In the genomic region with DNA sequence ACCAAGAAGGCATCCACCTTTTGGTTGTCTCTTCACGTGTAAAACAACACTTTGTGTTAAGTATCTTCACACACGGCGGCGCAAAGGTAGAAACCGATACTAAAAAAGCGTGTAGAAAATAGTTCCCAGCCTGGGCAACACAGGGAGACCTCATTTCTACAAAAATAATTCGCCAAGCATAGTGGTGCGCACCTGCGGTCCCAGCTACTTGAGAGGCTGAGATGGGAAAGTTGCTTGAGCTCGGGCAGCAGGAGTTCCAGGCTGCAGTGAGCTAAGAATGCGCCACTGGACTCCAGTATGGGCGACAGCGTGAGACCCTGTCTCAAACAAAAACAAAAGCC, we compare ENCODE assay signal across 8 cellular contexts. TPM values are rescaled to one million over a fixed set of nuclear protein-coding genes. Genes with fewer than 3 reads are reported as not detected.
DNase-seq lines count a peak whose midpoint lies in the region; ATAC-seq and TF ChIP-seq lines count a peak whose summit lies in the region.

No MANE protein-coding gene starts in this region.

- intact Hi-C loops in Panc1 (cut with micrococcal nuclease; ENCODE audit: unreplicated experiment), result no loop called here

- H3K27ac Mint-ChIP-seq in HFFc6, result peak overlapping the region; percentile 93

- H3K4me1 Mint-ChIP-seq in HFFc6 (ENCODE audit: low read depth), result peaks cover 29% of the 10 kb centered on the region

- ATAC-seq in Panc1, result peak; percentile 40

- peak overlapping the region; percentile 99 for H3K4me3 Mint-ChIP-seq in HFFc6

- in situ Hi-C loops in Panc1 (cut with HindIII; ENCODE audit: low pct_unique_long_range_greater_than_20kb, low sequenced_read_pairs), result no loop called here

- H3K27ac ChIP-seq in Panc1 (ENCODE audit: low read length), result peak overlapping the region; percentile 91

- H3K36me3 Mint-ChIP-seq in HFFc6 (ENCODE audit: low read depth), result peaks cover 9% of the 10 kb centered on the region; the same call in 1 of the 2 replicates

- CTCF ChIA-PET in Panc1 (lab: Charles Lee), result no interaction called here

- H3K4me1 ChIP-seq in Panc1 (ENCODE audit: control insufficient read depth, insufficient read depth, low read length), result peaks cover 7% of the 10 kb centered on the region

- no peaks in the 10 kb centered on the region for H3K27me3 ChIP-seq in Panc1 (ENCODE audit: control insufficient read depth, insufficient read depth, low read length)

- POLR2A ChIA-PET in Panc1 (lab: Charles Lee), result no interaction called here

- no peaks in the 10 kb centered on the region for H3K9me3 ChIP-seq in Panc1 (ENCODE audit: control insufficient read depth, insufficient read depth, low read depth, low read length)

- no peak for TF ChIP-seq CTCF in GM12875 (IDR thresholded peaks at IDR 0.05; ENCODE audit: borderline replicate concordance, insufficient read depth, low read depth, low read length)
- TF ChIP-seq CTCF in HFFc6 (IDR thresholded peaks at IDR 0.05), result no peak
- TF ChIP-seq CTCF in Panc1 (IDR thresholded peaks at IDR 0.05), result no peak
- no peak for TF ChIP-seq CTCF in fibroblast of mammary gland (conservative IDR thresholded peaks at IDR 0.05; ENCODE audit: control insufficient read depth, insufficient read depth, low read depth, low read length)
- TF ChIP-seq CTCF in retinal pigment epithelial cell (conservative IDR thresholded peaks at IDR 0.05; ENCODE audit: low read depth, low read length), result no peak

- DNase-seq in HFFc6 (no peak), Panc1 (ENCODE audit: low read depth, low spot score) (no peak), fibroblast of mammary gland (ENCODE audit: low read depth) (no peak), retinal pigment epithelial cell (ENCODE audit: low read depth) (no peak), C1 segment of cervical spinal cord (lab: John Stamatoyannopoulos, UW) (no peak), SIG-M5 (lab: John Stamatoyannopoulos, UW) (no peak)
- DNase-seq in central memory CD4-positive, alpha-beta T cell, result no peak

- H3K4me3 ChIP-seq in GM12875 (ENCODE audit: low read depth, low read length) (peak overlapping the region; percentile 95), Panc1 (ENCODE audit: low read depth in 2 of 2, low read length in 2 of 2) (peak overlapping the region; percentile 93 to 97), fibroblast of mammary gland (ENCODE audit: control insufficient read depth, low read depth, low read length) (peak overlapping the region; percentile 90), retinal pigment epithelial cell (ENCODE audit: low read length) (peak overlapping the region; percentile 94)

- peaks cover 8% of the 10 kb centered on the region; the same call in 1 of the 2 replicates for H3K36me3 ChIP-seq in Panc1 (ENCODE audit: control insufficient read depth, insufficient read depth, low read length)

- TSS peak; percentile 99 for BruUV-seq in Panc1 (replicated peaks; lab: Mats Ljungman, UMichigan)

- H3K9me3 Mint-ChIP-seq in HFFc6, result no peaks in the 10 kb centered on the region

- H3K27me3 Mint-ChIP-seq in HFFc6 (ENCODE audit: insufficient read depth), result 0 out of 2 replicates have a peak, but pooled peaks cover 2% of the 10 kb centered on the region

RNA-seq across cellular contexts. Expression of a gene that starts 0.6 kb away (rescaled TPM):
- total RNA-seq in HFFc6 (2021; fragmentation: NEBNext Ultra II Directional; extraction: Animal tissue kit (Norgen Biotek cat#: 25700)), result 10 to 100 TPM; 54.1 to 64.4 (median 59.8) TPM
- total RNA-seq in Panc1 (2021; ENCODE audit: unreplicated experiment), result 19.6 TPM
- polyA plus RNA-seq in Panc1 (2012; ENCODE audit: insufficient read length), result 9.1 TPM

RNA-seq across cellular contexts. Expression of a gene that starts 46.3 kb away (rescaled TPM):
- 10 to 100 TPM; 16.6 to 24.0 (median 18.9) TPM for total RNA-seq in HFFc6 (2021; fragmentation: NEBNext Ultra II Directional; extraction: Animal tissue kit (Norgen Biotek cat#: 25700))
- total RNA-seq in Panc1 (2021; ENCODE audit: unreplicated experiment), result 10.5 TPM
- polyA plus RNA-seq in Panc1 (2012; ENCODE audit: insufficient read length), result 5.8 TPM

RNA-seq across cellular contexts. Expression of a gene that starts 46.5 kb away (rescaled TPM):
- total RNA-seq in HFFc6 (2021; fragmentation: NEBNext Ultra II Directional; extraction: Animal tissue kit (Norgen Biotek cat#: 25700)), result 10 to 100 TPM; 12.0 to 26.8 (median 13.8) TPM
- total RNA-seq in Panc1 (2021; ENCODE audit: unreplicated experiment), result 5.8 TPM
- 5.4 TPM for polyA plus RNA-seq in Panc1 (2012; ENCODE audit: insufficient read length)
